ENCODE assay signal across 8 cellular contexts in the genomic region with DNA sequence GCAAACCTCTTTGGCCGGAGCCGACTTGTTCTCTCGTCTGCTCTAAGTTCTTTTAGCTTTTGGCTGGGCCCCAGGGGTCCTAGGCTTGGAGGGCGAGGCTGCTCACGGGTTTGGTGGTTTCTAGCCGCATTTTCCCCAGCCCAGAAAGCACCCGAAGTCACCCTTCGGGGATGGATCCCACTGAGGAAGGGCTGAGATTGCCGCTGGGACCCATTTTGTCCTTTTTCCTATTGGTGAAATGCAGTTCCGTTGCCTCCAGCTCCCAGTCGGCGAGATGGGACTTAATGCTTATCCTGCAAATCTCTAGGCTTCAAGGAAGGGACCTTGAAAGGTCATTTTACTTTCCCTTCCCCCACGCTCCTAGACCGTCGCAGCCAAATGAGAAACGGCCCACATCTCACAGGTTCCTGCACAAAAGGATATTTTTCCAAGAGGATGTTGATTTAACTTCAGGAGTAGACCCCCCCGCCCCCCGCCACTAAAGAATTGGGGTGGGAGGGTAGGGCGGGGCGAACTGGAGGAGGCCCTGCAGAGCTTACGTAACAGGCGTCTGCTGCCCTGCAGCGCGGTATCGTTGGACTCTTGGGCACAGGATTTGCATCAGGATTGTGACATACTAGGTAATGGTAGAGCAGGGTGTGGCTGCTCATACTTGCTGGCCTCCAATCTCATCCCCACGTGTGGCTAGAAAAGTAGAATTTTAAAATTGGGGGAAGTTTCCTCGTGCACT. TPM values are rescaled to one million over a fixed set of nuclear protein-coding genes. Genes with fewer than 3 reads are reported as not detected.
DNase-seq lines count a peak whose midpoint lies in the region; ATAC-seq and TF ChIP-seq lines count a peak whose summit lies in the region.

No MANE protein-coding gene starts in this region.

- H3K4me1 ChIP-seq in gastroesophageal sphincter, result peaks cover 0 to 45% (median 8%) of the 10 kb centered on the region in 3 donors

- peak; percentile 46 for DNase-seq in GM12864 (ENCODE audit: low read depth)
- peak; percentile 75 for DNase-seq in NOMO-1 treated with DMSO at 0.1 percent for 48 hours (lab: John Stamatoyannopoulos, UW; ENCODE audit: unreplicated experiment)
- DNase-seq in activated naive CD4-positive, alpha-beta T cell treated with anti-CD3 and anti-CD28 coated beads, Interleukin-2, amount 50 U/mL, for 16 hours, result peak; percentile 13
- peak in 31 of 56 donors; percentile 0 to 39 (median 10) for DNase-seq in nucleus accumbens (lab: John Stamatoyannopoulos, UW)
- DNase-seq in NCI-H128 (lab: John Stamatoyannopoulos, UW; ENCODE audit: unreplicated experiment), result no peak

- TF ChIP-seq CTCF in GM12864 (IDR thresholded peaks at IDR 0.05; ENCODE audit: low read depth, low read length, missing control alignments) (no peak), gastroesophageal sphincter (IDR thresholded peaks at IDR 0.05) (no peak)

- no peaks in the 10 kb centered on the region for H3K27me3 ChIP-seq in gastroesophageal sphincter

- no peak for TF ChIP-seq EP300 in gastroesophageal sphincter (IDR thresholded peaks at IDR 0.05)

- ATAC-seq in HG02884 (IDR thresholded peaks at IDR 0.05; ENCODE audit: unreplicated experiment), result peak; percentile 29
- peak; percentile 45 for ATAC-seq in gastroesophageal sphincter
- ATAC-seq in HG03342 (IDR thresholded peaks at IDR 0.05; ENCODE audit: unreplicated experiment), result no peak

- H3K27ac ChIP-seq in gastroesophageal sphincter, result peak overlapping the region; percentile 94 to 98 (median 95)

- no peaks in the 10 kb centered on the region for H3K36me3 ChIP-seq in gastroesophageal sphincter

- TF ChIP-seq POLR2A in gastroesophageal sphincter (IDR thresholded peaks at IDR 0.05), result no peak

- no peaks in the 10 kb centered on the region for H3K9me3 ChIP-seq in gastroesophageal sphincter

- 0 to 20% methylated on average over 1 to 2 of the region's 27 CpGs for WGBS in gastroesophageal sphincter (ENCODE audit: low coverage in 1 of 2), 2 donors

- H3K4me3 ChIP-seq in GM12864 (ENCODE audit: low read depth, low read length), result peak overlapping the region; percentile 81
- H3K4me3 ChIP-seq in gastroesophageal sphincter, result peak overlapping the region; percentile 76 to 97

RNA-seq across cellular contexts. Expression of gene PGK1, which starts 0.6 kb away (rescaled TPM):
- 100 to 1,000 TPM; 204 to 360 (median 274) TPM for total RNA-seq in gastroesophageal sphincter

RNA-seq across cellular contexts. Expression of gene TAF9B, which starts 34.8 kb away (rescaled TPM):
- total RNA-seq in gastroesophageal sphincter, result 100 to 1,000 TPM in 1 of 4 donors, 10 to 100 TPM in 3; 47.3 to 101 (median 62.5) TPM
